27 cellular contexts compared by ENCODE assay signal in the genomic region with DNA sequence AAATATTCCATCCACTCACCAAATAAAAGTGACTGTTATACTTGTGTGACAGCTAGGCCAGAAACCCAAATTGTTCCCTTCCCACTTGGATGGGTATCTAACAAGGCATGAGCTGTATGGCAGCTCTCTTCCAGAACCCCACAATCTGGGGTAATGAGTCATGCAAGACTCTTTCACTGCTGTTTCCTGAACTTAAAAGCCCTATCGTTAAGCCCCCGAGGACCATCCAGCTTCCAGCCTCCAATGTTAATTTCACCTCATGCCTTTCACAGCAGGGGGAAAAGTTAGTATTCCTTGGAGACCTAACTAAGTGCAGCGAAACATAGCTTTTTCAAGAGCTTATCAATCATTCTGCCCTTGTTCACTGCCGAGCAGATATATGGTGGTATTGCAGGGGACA.
"Had no signal": no experiment of that assay in that cellular context is flagged by ENCODE, and none has a peak within 500 bp of the region (broad histone marks: within the 10 kb centered on the region; RNA-seq: fewer than 3 reads in every experiment).

No MANE protein-coding gene starts in this region.

- FAIRE-seq: astrocyte had no signal

- H3K27ac ChIP-seq: adrenal gland, body of pancreas, breast epithelium, KMS-11, WERI-Rb-1 had no signal

- H3K27me3 ChIP-seq: adrenal gland, body of pancreas, breast epithelium had no signal

- H3K4me1 ChIP-seq: adrenal gland, body of pancreas, breast epithelium had no signal

- H3K9me3 ChIP-seq: adrenal gland, body of pancreas, breast epithelium had no signal

- H3K9ac ChIP-seq: KMS-11 had no signal

- DNase-seq: activated CD4-positive, alpha-beta T cell treated with anti-CD3 and anti-CD28 coated beads, Interleukin-2, amount 10 ng/mL, durations not matched to agents 24 days and 14 days; activated CD4-positive, alpha-beta T cell treated with anti-CD3 and anti-CD28 coated beads, Interleukin-2, amount 50 U/mL, for 4 hours; activated CD8-positive, alpha-beta T cell treated with anti-CD3 and anti-CD28 coated beads for 36 hours; activated gamma-delta T cell; activated naive CD4-positive, alpha-beta T cell treated with Interleukin-2 at 50 U/mL for 16 hours; activated T-cell treated with anti-CD3 and anti-CD28 coated beads, Interleukin-2, amount 50 U/mL, for 24 hours; adrenal gland; body of pancreas; MM.1S; NCI-H1092 treated with DMSO at 0.1 percent for 48 hours; NCI-H1417; NCI-H146; NCI-H187; NCI-H2029 treated with DMSO at 0.1 percent for 48 hours; NCI-H2107; NCI-H226; NCI-H524 treated with DMSO at 0.1 percent for 48 hours; Right ventricle myocardium superior; SW 1271; T-helper 1 cell; T-helper 2 cell; T-helper 9 cell; WERI-Rb-1 had no signal

- ATAC-seq: activated CD8-positive, alpha-beta T cell treated with anti-CD3 and anti-CD28 coated beads for 36 hours; activated naive CD4-positive, alpha-beta T cell treated with anti-CD3 and anti-CD28 coated beads, Interleukin-2, amount 50 U/mL, for 72 hours; body of pancreas had no signal

- H3K36me3 ChIP-seq: adrenal gland, breast epithelium, WERI-Rb-1 had no signal

- H3K4me3 ChIP-seq: adrenal gland, body of pancreas, breast epithelium had no signal

- H3K4me2 ChIP-seq: KMS-11 had no signal
